Comparison of ENCODE assay signal across 13 cellular contexts in genomic region chr17:77498875-77499698, GRCh38.
DNase-seq lines count a peak whose midpoint lies in the region; ATAC-seq and TF ChIP-seq lines count a peak whose summit lies in the region.
"Had no signal": no experiment of that assay in that cellular context is flagged by ENCODE, and none has a peak within 500 bp of the region (broad histone marks: within the 10 kb centered on the region; RNA-seq: fewer than 3 reads in every experiment).

No MANE protein-coding gene starts in this region.

- H3K27me3 Mint-ChIP-seq in CD4-positive, alpha-beta T cell: no peaks in the 10 kb centered on the region
- no peaks in the 10 kb centered on the region for H3K27me3 Mint-ChIP-seq in WTC11 (ENCODE audit: low read depth)

- ATAC-seq in CD4-positive, alpha-beta T cell (ENCODE audit: poor library complexity): no peak
- no peak for ATAC-seq in omental fat pad (ENCODE audit: low FRiP score)
- ATAC-seq in HG03175 (IDR thresholded peaks at IDR 0.05; ENCODE audit: unreplicated experiment): no peak
- ATAC-seq in HG03342 (IDR thresholded peaks at IDR 0.05; ENCODE audit: unreplicated experiment): no peak
- no peak for ATAC-seq in WTC11
- ATAC-seq: pancreas had no signal

- no peaks in the 10 kb centered on the region for H3K9me3 ChIP-seq in CD4-positive, alpha-beta T cell (ENCODE audit: control insufficient read depth, low read length)
- H3K9me3 ChIP-seq: pancreas, tibial artery had no signal

- H3K36me3 Mint-ChIP-seq in CD4-positive, alpha-beta T cell (ENCODE audit: low read depth): peaks cover 63% of the 10 kb centered on the region
- peaks cover 33% of the 10 kb centered on the region for H3K36me3 Mint-ChIP-seq in WTC11

- no peak overlapping the region for H3K4me3 ChIP-seq in dorsolateral prefrontal cortex
- H3K4me3 ChIP-seq: pancreas, tibial artery had no signal

- no peak overlapping the region for H3K27ac ChIP-seq in CD4-positive, alpha-beta T cell (ENCODE audit: low read depth, low read length)
- H3K27ac ChIP-seq in dorsolateral prefrontal cortex: no peak overlapping the region
- H3K27ac ChIP-seq: pancreas, tibial artery had no signal

- intact Hi-C loops in CD4-positive, alpha-beta T cell (cut with DNase I, micrococcal nuclease): no loop called here
- intact Hi-C loops in dorsolateral prefrontal cortex (cut with DNase I): loop anchor here in 1 of 2 donors (10.0 kb wide), 1 partner anchor 404 kb away; no protein-coding TSS in a partner anchor

- H3K27ac Mint-ChIP-seq in CD4-positive, alpha-beta T cell: peak overlapping the region; percentile 42
- no peak overlapping the region for H3K27ac Mint-ChIP-seq in WTC11
- H3K27ac Mint-ChIP-seq: IgD-negative memory B cell had no signal

- in situ Hi-C loops in GM13976 (cut with MboI; ENCODE audit: low sequenced_read_pairs, unreplicated experiment): loop anchor here (10.0 kb wide), 1 partner anchor 174 kb away; no protein-coding TSS in a partner anchor

- CTCF ChIA-PET in CD4-positive, alpha-beta T cell (lab: Charles Lee): no interaction called here
- CTCF ChIA-PET in WTC11 (lab: Charles Lee): interaction anchor here (1.9 kb wide), 1 partner anchor 69 kb away, joined by 6 read pairs; no protein-coding TSS in a partner anchor

- H3K9me3 Mint-ChIP-seq in CD4-positive, alpha-beta T cell: no peaks in the 10 kb centered on the region
- H3K9me3 Mint-ChIP-seq in WTC11: no peaks in the 10 kb centered on the region
- H3K9me3 Mint-ChIP-seq: IgD-negative memory B cell had no signal

- H3K4me1 Mint-ChIP-seq in CD4-positive, alpha-beta T cell (ENCODE audit: low read depth): peaks cover 11% of the 10 kb centered on the region
- H3K4me1 Mint-ChIP-seq in WTC11: peaks cover 4% of the 10 kb centered on the region

- POLR2A ChIA-PET in CD4-positive, alpha-beta T cell (lab: Charles Lee): interaction anchor here (0.6 to 1.5 kb wide), 2 partner anchors 35 to 459 kb away, joined by 3 to 6 read pairs; partner anchors contain the start of gene TNRC6C
- POLR2A ChIA-PET in WTC11 (lab: Charles Lee): no interaction called here

- no peak for TF ChIP-seq CTCF in CD4-positive, alpha-beta T cell (IDR thresholded peaks at IDR 0.05)
- TF ChIP-seq CTCF in GM13976 (IDR thresholded peaks at IDR 0.05; ENCODE audit: borderline replicate concordance, control extremely low read depth, extremely low read depth, insufficient read depth, missing control alignments) (no peak), dorsolateral prefrontal cortex (IDR thresholded peaks at IDR 0.05 in 54 of 56, conservative IDR thresholded peaks at IDR 0.05 in 2 of 56; ENCODE audit: low read depth in 1 of 56, partially characterized antibody in 56 of 56) (no peak), omental fat pad (IDR thresholded peaks at IDR 0.05) (no peak), WTC11 (IDR thresholded peaks at IDR 0.05) (no peak)

- no peak overlapping the region for H3K4me3 Mint-ChIP-seq in CD4-positive, alpha-beta T cell
- H3K4me3 Mint-ChIP-seq in WTC11: no peak overlapping the region
- H3K4me3 Mint-ChIP-seq: IgD-negative memory B cell had no signal

- no peak for DNase-seq in CD4-positive, alpha-beta T cell
- DNase-seq in GM13976 (ENCODE audit: low spot score): peak; percentile 17
- DNase-seq in dorsolateral prefrontal cortex: peak in 6 of 10 donors; percentile 8 to 40 (median 28)
- DNase-seq in omental fat pad (ENCODE audit: low spot score): peak; percentile 9
- DNase-seq in WTC11 (ENCODE audit: low spot score): no peak
- DNase-seq: activated T-cell treated with anti-CD3 and anti-CD28 coated beads, Interleukin-2, amount 50 U/mL, for 48 hours; C1 segment of cervical spinal cord; effector CD8-positive, alpha-beta T cell had no signal

- no peaks in the 10 kb centered on the region for H3K27me3 ChIP-seq in CD4-positive, alpha-beta T cell (ENCODE audit: control insufficient read depth, insufficient read depth, low read length)
- no peaks in the 10 kb centered on the region for H3K27me3 ChIP-seq in dorsolateral prefrontal cortex
- H3K27me3 ChIP-seq: pancreas, tibial artery had no signal

TF ChIP-seq in WTC11, 78 proteins besides CTCF, POLR2A, EP300 and RAD21:
- TF ChIP-seq ARID4B (CRISPR knock-in tag; IDR thresholded peaks at IDR 0.05; ENCODE audit: borderline replicate concordance) (no peak), CDX4 (CRISPR knock-in tag; IDR thresholded peaks at IDR 0.05; ENCODE audit: borderline replicate concordance) (no peak), CREB1 (CRISPR knock-in tag; IDR thresholded peaks at IDR 0.05) (no peak), PREB (CRISPR knock-in tag; IDR thresholded peaks at IDR 0.05; ENCODE audit: borderline replicate concordance) (no peak), JUN (CRISPR knock-in tag; IDR thresholded peaks at IDR 0.05) (no peak), FOXJ3 (CRISPR knock-in tag; IDR thresholded peaks at IDR 0.05; ENCODE audit: borderline replicate concordance) (no peak)

Comparison
In these comparisons a context has a peak if more than half of its experiments do, and no peak if none do; other contexts are left out.
1. DNase-seq: peak in GM13976 (single experiment), dorsolateral prefrontal cortex (6 of 10) and omental fat pad (single experiment); none in CD4-positive, alpha-beta T cell (0 of 10) and WTC11 (single experiment).